ENCODE assay signal across 24 cellular contexts in genomic region chr14:104353221-104353920, GRCh38.
A peak's percentile ranks its signal among the peaks of the same experiment; 100 is the strongest.
DNase-seq lines count a peak whose midpoint lies in the region; ATAC-seq, FAIRE-seq and TF ChIP-seq lines count a peak whose summit lies in the region.
"Had no signal": no experiment of that assay in that cellular context is flagged by ENCODE, and none has a peak within 500 bp of the region (broad histone marks: within the 10 kb centered on the region; RNA-seq: fewer than 3 reads in every experiment).

No MANE protein-coding gene starts in this region.

- H2AFZ ChIP-seq in H1 (ENCODE audit: low read length) (no peak overlapping the region), osteoblast (ENCODE audit: low read length) (no peak overlapping the region)

- no peak overlapping the region for H4K91ac ChIP-seq in H1 (replicated peaks; ENCODE audit: insufficient read length, low read length)

- peaks cover 0 to 6% of the 10 kb centered on the region in 2 donors for H3K4me1 ChIP-seq in right atrium auricular region
- H3K4me1 ChIP-seq in H1 (replicated peaks in 1 of 4; ENCODE audit: control insufficient read depth in 3 of 4, insufficient read depth in 4 of 4, low read length in 3 of 4), result no peaks in the 10 kb centered on the region
- H3K4me1 ChIP-seq in osteoblast (ENCODE audit: insufficient read depth, low read length), result no peaks in the 10 kb centered on the region
- H3K4me1 ChIP-seq in uterus, result no peaks in the 10 kb centered on the region

- no peak for TF ChIP-seq RAD21 in H1 (IDR thresholded peaks at IDR 0.05 in 1 of 2, conservative IDR thresholded peaks at IDR 0.05 in 1 of 2; ENCODE audit: low read depth in 2 of 2, low read length in 2 of 2)

- no peak overlapping the region for H2BK20ac ChIP-seq in H1 (ENCODE audit: low read length)

- no peak overlapping the region for H2BK12ac ChIP-seq in H1 (ENCODE audit: low read depth, low read length)

- no peak overlapping the region for H3K23ac ChIP-seq in H1 (ENCODE audit: insufficient read length)

- no peaks in the 10 kb centered on the region for H3K23me2 ChIP-seq in H1 (ENCODE audit: low read depth, low read length)

- POLR2A ChIA-PET in H1 (lab: Charles Lee; ENCODE audit: partially characterized antibody), result interaction anchor here (0.6 kb wide), 1 partner anchor 233 kb away, joined by 3 read pairs; no protein-coding TSS in a partner anchor

- H3K9me3 ChIP-seq in right atrium auricular region, result peaks cover 0 to 10% of the 10 kb centered on the region in 2 donors
- peaks cover 0 to 4% of the 10 kb centered on the region in 2 experiments; a peak in 1 of 4 replicates for H3K9me3 ChIP-seq in H1 (ENCODE audit: insufficient read depth in 2 of 2, low read depth in 1 of 2, low read length in 1 of 2)
- H3K9me3 ChIP-seq in osteoblast (ENCODE audit: low read depth, low read length), result no peaks in the 10 kb centered on the region
- H3K9me3 ChIP-seq in uterus, result no peaks in the 10 kb centered on the region

- H3K27me3 ChIP-seq in right atrium auricular region (no peaks in the 10 kb centered on the region), H1 (replicated peaks in 1 of 4; ENCODE audit: control insufficient read depth in 3 of 4, extremely low read depth in 1 of 4, insufficient read depth in 3 of 4, low read length in 3 of 4) (no peaks in the 10 kb centered on the region), osteoblast (ENCODE audit: insufficient read depth, low read length) (no peaks in the 10 kb centered on the region), uterus (no peaks in the 10 kb centered on the region)

- H3K36me3 ChIP-seq in right atrium auricular region (no peaks in the 10 kb centered on the region), H1 (ENCODE audit: control insufficient read depth in 2 of 4, insufficient read depth in 4 of 4, low read length in 3 of 4) (no peaks in the 10 kb centered on the region), osteoblast (ENCODE audit: insufficient read depth, low read length) (no peaks in the 10 kb centered on the region), uterus (no peaks in the 10 kb centered on the region)
- H3K36me3 ChIP-seq: thoracic aorta had no signal

- CTCF ChIA-PET in H1 (lab: Charles Lee; ENCODE audit: partially characterized antibody), result interaction anchor here (0.9 to 1.2 kb wide), 2 partner anchors 21 to 22 kb away, joined by 3 to 4 read pairs; no protein-coding TSS in a partner anchor

- no peak overlapping the region for H3K18ac ChIP-seq in H1 (ENCODE audit: extremely low read depth, low read length)

- no peak overlapping the region for H4K5ac ChIP-seq in H1 (ENCODE audit: insufficient read length, low read depth, low read length)

- TF ChIP-seq POLR2A in H1 (IDR thresholded peaks at IDR 0.05; ENCODE audit: control extremely low read depth in 1 of 2, low read depth in 2 of 2, low read length in 2 of 2), result no peak
- TF ChIP-seq POLR2A in uterus (IDR thresholded peaks at IDR 0.05), result no peak

- intact Hi-C loops in Right ventricle myocardium superior (cut with DNase I) (no loop called here), uterus (cut with DNase I; ENCODE audit: low total_unique reads) (no loop called here)

- no peak overlapping the region for H3K4me3 ChIP-seq in right atrium auricular region
- no peak overlapping the region for H3K4me3 ChIP-seq in H1 (ENCODE audit: extremely low read depth in 1 of 4, insufficient read depth in 2 of 4, low read depth in 3 of 4, low read length in 4 of 4)
- H3K4me3 ChIP-seq in osteoblast (ENCODE audit: insufficient read depth, low read length), result no peak overlapping the region
- H3K4me3 ChIP-seq in uterus, result no peak overlapping the region
- H3K4me3 ChIP-seq: thoracic aorta had no signal

- no peak overlapping the region for H2BK120ac ChIP-seq in H1 (replicated peaks; ENCODE audit: low read depth, low read length)

- no peak overlapping the region for H3K27ac ChIP-seq in right atrium auricular region
- H3K27ac ChIP-seq in H1 (ENCODE audit: low read depth, low read length), result no peak overlapping the region
- no peak overlapping the region for H3K27ac ChIP-seq in osteoblast (ENCODE audit: low read depth, low read length)
- H3K27ac ChIP-seq in uterus, result no peak overlapping the region
- H3K27ac ChIP-seq: thoracic aorta, VCaP had no signal

- DNase-seq in Right ventricle myocardium superior (peak; percentile 12), right atrium auricular region (ENCODE audit: low spot score) (no peak), H1 (ENCODE audit: low read depth in 1 of 2, low spot score in 2 of 2) (no peak), osteoblast (ENCODE audit: insufficient read length, low spot score, missing footprints) (peak; percentile 80), uterus (peak; percentile 5), EL (no peak), retina (no peak)
- DNase-seq: CD4-positive, CD25-positive, alpha-beta regulatory T cell; HCEC 1CT; NCI-H1105 treated with DMSO at 0.1 percent for 48 hours; NCI-H2029; NCI-H345; NCI-H748 treated with DMSO at 0.1 percent for 48 hours; nucleus accumbens; RPMI8226; stimulated activated CD4-positive, alpha-beta T cell treated with anti-CD3 and anti-CD28 coated beads, Interleukin-12 subunit alpha, Interleukin-12 subunit beta, amount 100 ng/mL, for 4 hours; stimulated activated CD4-positive, alpha-beta T cell treated with anti-CD3 and anti-CD28 coated beads, Interleukin-4, amount 100 ng/mL, for 24 hours; stimulated activated naive B cell treated with anti-CD40 and anti-IgM and Interleukin-4, amounts not matched to agents 10 μg/mL and 1 μg/mL and 100 μg/mL, for 72 hours had no signal

- no peak overlapping the region for H3K56ac ChIP-seq in H1 (replicated peaks; ENCODE audit: insufficient read length, low read depth, low read length)

- H3K4me2 ChIP-seq in H1 (ENCODE audit: insufficient read depth in 1 of 2, low read depth in 2 of 2, low read length in 2 of 2), result no peak overlapping the region
- H3K4me2 ChIP-seq in osteoblast (ENCODE audit: insufficient read depth, low read length), result no peak overlapping the region

- no peaks in the 10 kb centered on the region for H3K79me2 ChIP-seq in H1 (ENCODE audit: control insufficient read depth in 1 of 2, insufficient read depth in 2 of 2, low read length in 2 of 2)
- H3K79me2 ChIP-seq in osteoblast (ENCODE audit: insufficient read depth, low read length), result no peaks in the 10 kb centered on the region

- no peak overlapping the region for H3K9ac ChIP-seq in H1 (replicated peaks in 1 of 4; ENCODE audit: extremely low read depth in 1 of 4, low read depth in 3 of 4, low read length in 3 of 4)

- FAIRE-seq in H1 (lab: Jason Lieb, UNC), result no peak
- FAIRE-seq: D721Med, endothelial cell of umbilical vein, GM12891 had no signal

- H3K14ac ChIP-seq in H1 (ENCODE audit: insufficient read length), result no peak overlapping the region

- WGBS in H1 (ENCODE audit: extremely low coverage in 1 of 2, insufficient coverage in 1 of 2, insufficient read length in 1 of 2, insufficient replicate concordance in 2 of 2, low coverage in 1 of 2, low lambda C conversion rate in 2 of 2, missing lambda C conversion rate in 1 of 2), 2 experiments, result 84% methylated on average over 8 of the region's 14 CpGs; no CpG with 5 or more reads in 1 of the 2 experiments

- no peak for TF ChIP-seq EP300 in H1 (IDR thresholded peaks at IDR 0.05; ENCODE audit: borderline replicate concordance in 1 of 2, low read depth in 2 of 2, low read length in 2 of 2)

- H3K4ac ChIP-seq in H1 (replicated peaks; ENCODE audit: insufficient read length, low read depth, low read length), result peak overlapping the region; percentile 23

- H4K20me1 ChIP-seq in H1 (replicated peaks in 1 of 2; ENCODE audit: control insufficient read depth in 1 of 2, insufficient read depth in 2 of 2, low read length in 2 of 2), result no peaks in the 10 kb centered on the region
- no peaks in the 10 kb centered on the region for H4K20me1 ChIP-seq in osteoblast (ENCODE audit: insufficient read depth, low read length)

- ATAC-seq in Right ventricle myocardium superior (ENCODE audit: poor library complexity), result no peak
- ATAC-seq: SK-N-SH treated with all-trans-retinoic acid at 6 μM for 48 hours; stimulated activated naive B cell treated with anti-CD40 and anti-IgM and Interleukin-4, amounts not matched to agents 10 μg/mL and 1 μg/mL and 100 μg/mL, for 72 hours had no signal

- H3K79me1 ChIP-seq in H1 (ENCODE audit: low read depth, low read length), result no peaks in the 10 kb centered on the region

- H2BK5ac ChIP-seq in H1 (ENCODE audit: low read depth, low read length), result no peak overlapping the region

- H2BK15ac ChIP-seq in H1 (ENCODE audit: low read length), result no peak overlapping the region

- H2AK5ac ChIP-seq in H1 (ENCODE audit: low read depth, low read length), result no peak overlapping the region

- H4K8ac ChIP-seq in H1 (ENCODE audit: extremely low read depth, insufficient read depth, low read length), result no peak overlapping the region

- TF ChIP-seq CTCF in right atrium auricular region (IDR thresholded peaks at IDR 0.05) (no peak), H1 (IDR thresholded peaks at IDR 0.05; ENCODE audit: control extremely low read depth in 1 of 3, insufficient read depth in 1 of 3, low read depth in 1 of 3, low read length in 3 of 3) (no peak), osteoblast (IDR thresholded peaks at IDR 0.05; ENCODE audit: extremely low read depth, low read depth, low read length) (no peak), uterus (IDR thresholded peaks at IDR 0.05) (no peak)

TF ChIP-seq in H1, 55 proteins besides CTCF, POLR2A, EP300 and RAD21:
- TF ChIP-seq, protein P1, sequence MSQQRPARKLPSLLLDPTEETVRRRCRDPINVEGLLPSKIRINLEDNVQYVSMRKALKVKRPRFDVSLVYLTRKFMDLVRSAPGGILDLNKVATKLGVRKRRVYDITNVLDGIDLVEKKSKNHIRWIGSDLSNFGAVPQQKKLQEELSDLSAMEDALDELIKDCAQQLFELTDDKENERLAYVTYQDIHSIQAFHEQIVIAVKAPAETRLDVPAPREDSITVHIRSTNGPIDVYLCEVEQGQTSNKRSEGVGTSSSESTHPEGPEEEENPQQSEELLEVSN (IDR thresholded peaks at IDR 0.05), result 0 out of 2 replicates have a peak, but pooled peaks have one; percentile 25
- TF ChIP-seq SIN3A (conservative IDR thresholded peaks at IDR 0.05 in 1 of 2, IDR thresholded peaks at IDR 0.05 in 1 of 2; ENCODE audit: low read depth in 1 of 2, low read length in 2 of 2), result no peak
- 0 out of 2 replicates have a peak, but pooled peaks have one; percentile 21 for TF ChIP-seq KDM1A (IDR thresholded peaks at IDR 0.05; ENCODE audit: borderline replicate concordance, low read length)

Comparison
In these comparisons a context has a peak if more than half of its experiments do, and no peak if none do; other contexts are left out.
1. DNase-seq: peak in Right ventricle myocardium superior (single experiment), osteoblast (single experiment) and uterus (2 of 2); none in right atrium auricular region (single experiment), H1 (0 of 2), EL (single experiment) and retina (single experiment).